Comparison of ENCODE assay signal across 13 cellular contexts in the genomic region with DNA sequence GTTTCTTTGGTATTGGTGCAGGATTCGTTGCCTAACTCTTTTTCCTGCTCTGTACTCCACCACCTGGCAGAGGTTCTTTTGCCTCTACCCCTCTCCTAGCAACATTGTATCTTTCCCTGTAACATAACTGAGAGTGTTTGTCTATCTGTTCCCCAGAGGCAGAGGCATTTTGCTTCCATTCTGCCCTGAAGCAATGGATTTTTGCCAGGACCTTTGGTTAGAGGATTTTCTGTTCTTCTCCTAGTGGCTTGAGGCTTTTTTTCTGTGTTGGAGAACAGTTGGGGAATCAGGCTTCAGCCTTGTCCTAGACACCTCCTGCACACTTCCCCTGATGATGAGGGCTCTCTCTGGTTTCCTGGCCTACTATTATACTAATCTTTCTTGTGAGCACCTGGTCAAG.
A peak's percentile ranks its signal among the peaks of the same experiment; 100 is the strongest.
DNase-seq lines count a peak whose midpoint lies in the region; ATAC-seq lines count a peak whose summit lies in the region.
"Had no signal": no experiment of that assay in that cellular context is flagged by ENCODE, and none has a peak within 500 bp of the region (broad histone marks: within the 10 kb centered on the region; RNA-seq: fewer than 3 reads in every experiment).

No MANE protein-coding gene starts in this region.

- DNase-seq in AG20443 (ENCODE audit: low spot score) = peak; percentile 21
- peak; percentile 38 for DNase-seq in LHCN-M2 (ENCODE audit: low read depth)
- DNase-seq in dedifferentiated amniotic fluid mesenchymal stem cell (ENCODE audit: extremely low spot score) = peak; percentile 80
- DNase-seq in myocyte (ENCODE audit: low read depth) = peak; percentile 54
- no peak for DNase-seq in NCI-H748 (lab: John Stamatoyannopoulos, UW; ENCODE audit: unreplicated experiment)
- DNase-seq in DMS53 (lab: John Stamatoyannopoulos, UW) = no peak
- DNase-seq in stimulated activated naive CD8-positive, alpha-beta T cell treated with anti-CD3 and anti-CD28 coated beads, Interleukin-15, amount 100 ng/mL, for 72 hours = no peak
- no peak for DNase-seq in left colon
- DNase-seq: activated CD4-positive, alpha-beta T cell treated with anti-CD3 and anti-CD28 coated beads for 48 hours; MM.1S; mucosa of descending colon; NCI-H526 treated with DMSO at 0.1 percent for 48 hours; SK-N-SH had no signal

- intact Hi-C loops in left colon (cut with DNase I, micrococcal nuclease) = no loop called here

- no peak overlapping the region for H3K4me3 Mint-ChIP-seq in stimulated activated naive CD8-positive, alpha-beta T cell treated with anti-CD3 and anti-CD28 coated beads, Interleukin-15, amount 100 ng/mL, for 72 hours

- H3K27ac Mint-ChIP-seq in stimulated activated naive CD8-positive, alpha-beta T cell treated with anti-CD3 and anti-CD28 coated beads, Interleukin-15, amount 100 ng/mL, for 72 hours = no peak overlapping the region

- peaks cover 45% of the 10 kb centered on the region for H3K4me1 Mint-ChIP-seq in stimulated activated naive CD8-positive, alpha-beta T cell treated with anti-CD3 and anti-CD28 coated beads, Interleukin-15, amount 100 ng/mL, for 72 hours

- ATAC-seq in stimulated activated naive CD8-positive, alpha-beta T cell treated with anti-CD3 and anti-CD28 coated beads, Interleukin-15, amount 100 ng/mL, for 72 hours = no peak
- ATAC-seq in left colon = no peak
- ATAC-seq: mucosa of descending colon had no signal

- peaks cover 14 to 27% of the 10 kb centered on the region in 2 donors for H3K9me3 Mint-ChIP-seq in stimulated activated naive CD8-positive, alpha-beta T cell treated with anti-CD3 and anti-CD28 coated beads, Interleukin-15, amount 100 ng/mL, for 72 hours

- no peaks in the 10 kb centered on the region for H3K27me3 Mint-ChIP-seq in stimulated activated naive CD8-positive, alpha-beta T cell treated with anti-CD3 and anti-CD28 coated beads, Interleukin-15, amount 100 ng/mL, for 72 hours

Comparison
In these comparisons a context has a peak if more than half of its experiments do, and no peak if none do; other contexts are left out.
1. DNase-seq: peak in AG20443 (single experiment), LHCN-M2 (single experiment), dedifferentiated amniotic fluid mesenchymal stem cell (single experiment) and myocyte (single experiment); none in NCI-H748 (single experiment), DMS53 (single experiment), stimulated activated naive CD8-positive, alpha-beta T cell treated with anti-CD3 and anti-CD28 coated beads, Interleukin-15, amount 100 ng/mL, for 72 hours (0 of 2) and left colon (0 of 2).